In genomic region chr3:111143-112069, GRCh38 we compare ENCODE assay signal across 11 cellular contexts.
DNase-seq lines count a peak whose midpoint lies in the region; ATAC-seq and TF ChIP-seq lines count a peak whose summit lies in the region.
"Had no signal": no experiment of that assay in that cellular context is flagged by ENCODE, and none has a peak within 500 bp of the region (broad histone marks: within the 10 kb centered on the region; RNA-seq: fewer than 3 reads in every experiment).

No MANE protein-coding gene starts in this region.

- no peaks in the 10 kb centered on the region for H3K36me3 ChIP-seq in hepatocyte (replicated peaks; ENCODE audit: insufficient read depth, low read depth)
- H3K36me3 ChIP-seq in transverse colon: no peaks in the 10 kb centered on the region
- H3K36me3 ChIP-seq in brain microvascular endothelial cell (replicated peaks): no peaks in the 10 kb centered on the region

- H3K4me2 ChIP-seq in hepatocyte: no peak overlapping the region

- no peaks in the 10 kb centered on the region for H3K9me3 ChIP-seq in hepatocyte (ENCODE audit: low read depth)
- no peaks in the 10 kb centered on the region for H3K9me3 ChIP-seq in transverse colon

- in situ Hi-C loops in transverse colon (cut with MboI; ENCODE audit: low pct_ligation_motif_present in 1 of 4, low pct_unique_long_range_greater_than_20kb in 1 of 4, low sequenced_read_pairs in 3 of 4) (no loop called here), brain microvascular endothelial cell (cut with HindIII; ENCODE audit: low pct_ligation_motif_present, low sequenced_read_pairs) (no loop called here)

- DNase-seq in NCI-H1694 treated with DMSO at 0.1 percent for 48 hours (lab: John Stamatoyannopoulos, UW): peak; percentile 26
- no peak for DNase-seq in hepatocyte (ENCODE audit: low spot score)
- DNase-seq in NOMO-1 treated with dmso at 0.1 percent for 144 hours (lab: John Stamatoyannopoulos, UW; ENCODE audit: unreplicated experiment): no peak
- DNase-seq in NCI-H1092 treated with DMSO at 0.1 percent for 48 hours (lab: John Stamatoyannopoulos, UW): no peak
- DNase-seq in transverse colon: no peak
- no peak for DNase-seq in brain microvascular endothelial cell
- DNase-seq: activated gamma-delta T cell; stimulated activated CD4-positive, alpha-beta T cell treated with anti-CD3 and anti-CD28 coated beads, Interleukin-15, amount 100 ng/mL, for 24 hours had no signal

- no peak overlapping the region for H2AFZ ChIP-seq in hepatocyte

- TF ChIP-seq CTCF in hepatocyte (IDR thresholded peaks at IDR 0.05; ENCODE audit: poor library complexity) (no peak), transverse colon (IDR thresholded peaks at IDR 0.05) (no peak), brain microvascular endothelial cell (IDR thresholded peaks at IDR 0.05; ENCODE audit: low read depth, low read length, missing control alignments) (no peak)

- H4K20me1 ChIP-seq in hepatocyte (ENCODE audit: insufficient read depth, poor library complexity, severe bottlenecking): no peaks in the 10 kb centered on the region

- TF ChIP-seq EP300 in transverse colon (IDR thresholded peaks at IDR 0.05; ENCODE audit: low read depth): no peak

- H3K27me3 ChIP-seq in hepatocyte (no peaks in the 10 kb centered on the region), transverse colon (no peaks in the 10 kb centered on the region), brain microvascular endothelial cell (replicated peaks) (no peaks in the 10 kb centered on the region)

- no peaks in the 10 kb centered on the region for H3K9me2 ChIP-seq in hepatocyte (replicated peaks; ENCODE audit: insufficient read depth)

- H3K4me3 ChIP-seq in hepatocyte (no peak overlapping the region), transverse colon (no peak overlapping the region), brain microvascular endothelial cell (ENCODE audit: low read depth, low read length) (no peak overlapping the region)

- no peaks in the 10 kb centered on the region for H3K79me2 ChIP-seq in hepatocyte

- H3K4me1 ChIP-seq in hepatocyte (ENCODE audit: insufficient read depth): no peaks in the 10 kb centered on the region
- H3K4me1 ChIP-seq in transverse colon: no peaks in the 10 kb centered on the region

- ATAC-seq in GM19372 (IDR thresholded peaks at IDR 0.05; ENCODE audit: low read depth, unreplicated experiment): peak; percentile 82
- ATAC-seq in HG02943 (IDR thresholded peaks at IDR 0.05; ENCODE audit: low read depth, unreplicated experiment): peak; percentile 75
- ATAC-seq: SK-N-SH treated with all-trans-retinoic acid at 6 μM for 48 hours had no signal

- H3K27ac ChIP-seq in hepatocyte: peak overlapping the region; percentile 35
- H3K27ac ChIP-seq in transverse colon: no peak overlapping the region
- H3K27ac ChIP-seq in brain microvascular endothelial cell: no peak overlapping the region

- 92% methylated on average over 8 of the region's 8 CpGs for WGBS in hepatocyte (ENCODE audit: low lambda C conversion rate, missing lambda C conversion rate)
- WGBS in transverse colon (ENCODE audit: low coverage in 1 of 2), 2 donors: 80 to 82% methylated on average over 4 to 8 of the region's 8 CpGs

- intact Hi-C loops in transverse colon (cut with DNase I; ENCODE audit: low total_unique reads): no loop called here

- no peak for TF ChIP-seq POLR2A in transverse colon (IDR thresholded peaks at IDR 0.05)
